In the genomic region with DNA sequence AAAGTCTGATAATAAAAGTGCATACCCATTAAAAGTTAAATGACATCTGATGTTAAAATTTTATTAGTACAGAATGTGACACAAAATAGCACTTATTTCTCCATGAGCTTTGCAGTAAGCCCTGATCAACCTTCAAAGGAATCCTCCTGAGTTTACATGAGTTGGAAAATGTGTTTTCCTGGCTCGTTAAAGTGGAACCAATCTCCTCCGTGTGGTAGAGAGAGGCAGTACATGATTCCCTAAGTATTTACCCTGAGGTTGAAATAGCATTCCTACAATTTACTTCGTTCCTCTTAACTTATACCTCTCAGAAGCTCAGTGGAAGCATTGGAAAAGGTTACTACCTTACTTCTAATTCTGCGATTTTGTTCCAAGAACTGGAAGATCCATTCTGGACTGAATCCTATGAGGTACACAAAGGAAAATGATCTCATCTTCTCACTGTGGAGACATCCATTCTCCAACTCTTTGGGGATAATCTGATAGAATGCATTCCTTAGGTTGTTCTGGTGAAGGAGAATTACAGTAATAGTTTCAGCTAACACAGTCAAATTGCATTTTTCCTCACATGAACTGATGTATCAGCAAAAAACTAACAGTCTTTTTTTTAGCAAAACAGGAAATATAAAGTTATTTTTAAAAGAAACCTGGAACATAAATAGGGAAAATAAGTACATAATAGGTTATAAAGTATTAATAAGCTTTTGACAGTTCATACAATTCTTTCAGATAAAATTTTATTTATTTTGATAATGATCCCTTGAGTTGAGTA, we compare ENCODE assay signal across 8 cellular contexts.
A peak's percentile ranks its signal among the peaks of the same experiment; 100 is the strongest.
DNase-seq lines count a peak whose midpoint lies in the region; FAIRE-seq and TF ChIP-seq lines count a peak whose summit lies in the region.

No MANE protein-coding gene starts in this region.

- H3K4ac ChIP-seq in mesendoderm (ENCODE audit: low read depth, low read length): no peak overlapping the region

- WGBS in mesendoderm (ENCODE audit: extremely low coverage, insufficient coverage, low lambda C conversion rate): no CpG with 5 or more reads among the region's 4 CpGs

- FAIRE-seq in D721Med (lab: Jason Lieb, UNC): no peak

- H3K27ac ChIP-seq in mesendoderm (ENCODE audit: low read depth, low read length): no peak overlapping the region

- H3K79me2 ChIP-seq in mesendoderm (ENCODE audit: control insufficient read depth, insufficient read depth, low read length): no peaks in the 10 kb centered on the region

- H2AK5ac ChIP-seq in mesendoderm (ENCODE audit: low read length): no peak overlapping the region

- H3K79me1 ChIP-seq in mesendoderm (ENCODE audit: low read length): no peaks in the 10 kb centered on the region

- TF ChIP-seq CTCF in D721Med (IDR thresholded peaks at IDR 0.05; ENCODE audit: insufficient read depth, missing control alignments): peak; percentile 37
- peak; percentile 29 for TF ChIP-seq CTCF in cardiac fibroblast (IDR thresholded peaks at IDR 0.05; ENCODE audit: low read depth, low read length)

- no peak overlapping the region for H2BK15ac ChIP-seq in mesendoderm (replicated peaks; ENCODE audit: low read depth)

- no peaks in the 10 kb centered on the region for H3K27me3 ChIP-seq in mesendoderm (ENCODE audit: insufficient read depth, low read length, poor library complexity)

- H3K4me2 ChIP-seq in mesendoderm (ENCODE audit: low read length): no peak overlapping the region

- H2BK5ac ChIP-seq in mesendoderm (ENCODE audit: low read length): no peak overlapping the region

- H3K18ac ChIP-seq in mesendoderm (ENCODE audit: low read length): no peak overlapping the region

- H3K4me1 ChIP-seq in mesendoderm (ENCODE audit: control insufficient read depth, low read depth, low read length): no peaks in the 10 kb centered on the region

- H3K9ac ChIP-seq in mesendoderm (ENCODE audit: low read length): no peak overlapping the region

- DNase-seq in D721Med (ENCODE audit: insufficient read length, low spot score): no peak
- peak in 2 of 3 experiments; percentile 37 to 66 for DNase-seq in NCI-H1417 (lab: John Stamatoyannopoulos, UW)
- peak; percentile 5 to 6 for DNase-seq in cardiac fibroblast (ENCODE audit: low read depth in 2 of 2)
- peak; percentile 79 for DNase-seq in mesendoderm
- no peak for DNase-seq in ureter (ENCODE audit: low spot score)
- no peak for DNase-seq in effector CD4-positive, alpha-beta T cell
- DNase-seq in NCI-H2227 treated with DMSO at 0.1 percent for 48 hours (lab: John Stamatoyannopoulos, UW): no peak
- DNase-seq in stimulated activated CD4-positive, alpha-beta T cell treated with anti-CD3 and anti-CD28 coated beads, Interleukin-1b, Interleukin-23, amount 100 ng/mL, for 48 hours: no peak

- no peak overlapping the region for H2BK120ac ChIP-seq in mesendoderm (ENCODE audit: low read depth, low read length)

- H3K36me3 ChIP-seq in mesendoderm (ENCODE audit: control insufficient read depth, insufficient read depth, low read length): no peaks in the 10 kb centered on the region

- H3K4me3 ChIP-seq in cardiac fibroblast (replicated peaks in 1 of 2; ENCODE audit: low read depth in 2 of 2, low read length in 2 of 2) (no peak overlapping the region), mesendoderm (ENCODE audit: low read length) (no peak overlapping the region)

- H4K5ac ChIP-seq in mesendoderm (ENCODE audit: low read length): no peak overlapping the region

- H4K8ac ChIP-seq in mesendoderm (ENCODE audit: low read depth, low read length): no peak overlapping the region

- no peak overlapping the region for H3K56ac ChIP-seq in mesendoderm (ENCODE audit: low read length)

- H3K23ac ChIP-seq in mesendoderm (ENCODE audit: low read length): no peak overlapping the region

Comparison
In these comparisons a context has a peak if more than half of its experiments do, and no peak if none do; other contexts are left out.
1. DNase-seq: peak in NCI-H1417 (2 of 3), cardiac fibroblast (2 of 2) and mesendoderm (single experiment); none in D721Med (single experiment), ureter (single experiment), effector CD4-positive, alpha-beta T cell (single experiment), NCI-H2227 treated with DMSO at 0.1 percent for 48 hours (single experiment) and stimulated activated CD4-positive, alpha-beta T cell treated with anti-CD3 and anti-CD28 coated beads, Interleukin-1b, Interleukin-23, amount 100 ng/mL, for 48 hours (single experiment).